ENCODE assay signal across 8 cellular contexts in genomic region chr7:155297517-155298287, GRCh38. TPM values are rescaled to one million over a fixed set of nuclear protein-coding genes. Genes with fewer than 3 reads are reported as not detected.
DNase-seq lines count a peak whose midpoint lies in the region; ATAC-seq, FAIRE-seq and TF ChIP-seq lines count a peak whose summit lies in the region.

INSIG1 (plus strand) TSS chr7:155297878; CDS start chr7:155298286, 408 bp downstream.

- H3K27ac ChIP-seq in adipose tissue (ENCODE audit: low read depth, low read length) = peak within 1 kb of the TSS; percentile 64
- H3K27ac ChIP-seq in heart left ventricle = peak within 1 kb of the TSS; percentile 60 to 98 (median 92)
- peak within 1 kb of the TSS; percentile 90 for H3K27ac ChIP-seq in psoas muscle
- H3K27ac ChIP-seq in urinary bladder (ENCODE audit: low read depth) = peak within 1 kb of the TSS; percentile 86

- 1% methylated on average over 53 to 111 of the region's 111 CpGs for WGBS in adipose tissue, 3 donors
- WGBS in heart left ventricle, 4 donors = 0 to 1% (median 0%) methylated on average over 1 to 111 of the region's 111 CpGs
- WGBS in psoas muscle, 3 donors = 0 to 1% (median 0%) methylated on average over 44 to 111 of the region's 111 CpGs
- under 1% methylated on average over 110 of the region's 111 CpGs for WGBS in urinary bladder

- peak within 1 kb of the TSS; percentile 96 to 99 for H3K27ac Mint-ChIP-seq in T-cell

- ATAC-seq in HG02759 (IDR thresholded peaks at IDR 0.05; ENCODE audit: unreplicated experiment) = peak; percentile 64
- ATAC-seq in T-cell (replicated peaks in 1 of 4) = peak; percentile 54 to 62 (median 59)
- ATAC-seq in heart left ventricle = peak; percentile 89 to 94 (median 92)
- peak; percentile 89 to 94 (median 93) for ATAC-seq in psoas muscle

- H3K36me3 ChIP-seq in heart left ventricle = peaks cover 0 to 18% (median 8%) of the 10 kb centered on the region in 9 donors
- peaks cover 0 to 4% of the 10 kb centered on the region in 2 donors for H3K36me3 ChIP-seq in psoas muscle (ENCODE audit: insufficient read depth in 1 of 2, low read depth in 1 of 2)
- no peaks in the 10 kb centered on the region for H3K36me3 ChIP-seq in urinary bladder (ENCODE audit: insufficient read depth)

- TF ChIP-seq CTCF in heart left ventricle (IDR thresholded peaks at IDR 0.05) (no peak), psoas muscle (IDR thresholded peaks at IDR 0.05) (no peak)

- TF ChIP-seq POLR2A in GM12891 (IDR thresholded peaks at IDR 0.05; ENCODE audit: low read depth, low read length) = 0 out of 2 replicates have a peak, but pooled peaks have one; percentile 54
- peak; percentile 74 to 98 for TF ChIP-seq POLR2A in heart left ventricle (IDR thresholded peaks at IDR 0.05)

- peak within 1 kb of the TSS; percentile 89 to 91 (median 90) for H3K4me3 Mint-ChIP-seq in T-cell

- intact Hi-C loops in heart left ventricle (cut with DNase I) (loop anchor here in 9 of 10 donors (1.0 to 10.0 kb wide), 12 partner anchors 39 to 370 kb away; partner anchors contain the start of gene PAXIP1 (in 2 of the 9)), psoas muscle (cut with DNase I) (loop anchor here in 1 of 2 donors (2.0 to 5.0 kb wide), 3 partner anchors 41 to 295 kb away; partner anchors contain the start of gene PAXIP1)

- H3K27me3 Mint-ChIP-seq in T-cell = no peaks in the 10 kb centered on the region

- POLR2A ChIA-PET in T-cell (lab: Charles Lee) = interaction anchor here (1.0 to 4.1 kb wide), 3 partner anchors 35 to 93 kb away, joined by 3 to 41 read pairs (median 4); no protein-coding TSS in a partner anchor

- no peaks in the 10 kb centered on the region for H3K9me3 Mint-ChIP-seq in T-cell

- peaks cover 15% of the 10 kb centered on the region for H3K36me3 Mint-ChIP-seq in T-cell

- peaks cover 40 to 52% (median 40%) of the 10 kb centered on the region in 3 donors for H3K4me1 Mint-ChIP-seq in T-cell

- H3K27me3 ChIP-seq in heart left ventricle (no peaks in the 10 kb centered on the region), psoas muscle (ENCODE audit: insufficient read depth in 3 of 3, low read length in 2 of 3) (no peaks in the 10 kb centered on the region)

- CTCF ChIA-PET in T-cell (lab: Charles Lee) = interaction anchor here (1.5 to 4.8 kb wide), 5 partner anchors 47 to 370 kb away, joined by 5 to 33 read pairs (median 11); no protein-coding TSS in a partner anchor

- DNase-seq in GM12891 (ENCODE audit: insufficient read length, low spot score) (peak; percentile 95), NCI-H1417 (lab: John Stamatoyannopoulos, UW) (peak; percentile 95 to 98 (median 96)), T-cell (peak; percentile 69 to 93 (median 81)), heart left ventricle (peak; percentile 91 to 96 (median 94)), psoas muscle (peak; percentile 93 to 95)

- peak; percentile 99 for FAIRE-seq in GM12891 (lab: Jason Lieb, UNC)

- peaks cover 0 to 50% (median 25%) of the 10 kb centered on the region in 12 donors for H3K4me1 ChIP-seq in heart left ventricle
- peaks cover 14% of the 10 kb centered on the region for H3K4me1 ChIP-seq in psoas muscle
- no peaks in the 10 kb centered on the region for H3K4me1 ChIP-seq in urinary bladder (ENCODE audit: insufficient read depth)

- H3K4me3 ChIP-seq in heart left ventricle = peak within 1 kb of the TSS; percentile 46 to 97 (median 90)
- peak within 1 kb of the TSS; percentile 78 for H3K4me3 ChIP-seq in psoas muscle
- peak within 1 kb of the TSS; percentile 87 for H3K4me3 ChIP-seq in urinary bladder (ENCODE audit: low read depth, low read length)

- H3K9me3 ChIP-seq in heart left ventricle (no peaks in the 10 kb centered on the region), psoas muscle (no peaks in the 10 kb centered on the region)

TF ChIP-seq in GM12891, 5 proteins besides CTCF, POLR2A, EP300 and RAD21:
- TF ChIP-seq TAF1 (IDR thresholded peaks at IDR 0.05; ENCODE audit: low read depth, low read length) (no peak), PAX5 (IDR thresholded peaks at IDR 0.05; ENCODE audit: insufficient read depth, low read length, severe bottlenecking) (peak; percentile 51), POLR2AphosphoS5 (IDR thresholded peaks at IDR 0.05; ENCODE audit: low read depth, low read length) (peak; percentile 14; the same call in 1 of the 2 replicates)

RNA-seq across cellular contexts. Expression of gene INSIG1, which starts in this region (rescaled TPM):
- 53.3 TPM for polyA plus RNA-seq in GM12891 (2012; ENCODE audit: low read depth, missing spikeins)
- total RNA-seq in T-cell (10 to 100 TPM; 38.0 to 47.3 (median 42.4) TPM), heart left ventricle (10 to 100 TPM in 7 of 9 donors, 1 to 10 TPM in 2; 7.9 to 24.5 (median 13.3) TPM), psoas muscle (10 to 100 TPM in 1 of 4 donors, 1 to 10 TPM in 3; 4.0 to 11.1 (median 6.6) TPM), urinary bladder (72.2 TPM)
- polyA plus RNA-seq in adipose tissue (100 to 1,000 TPM in 1 of 3 donors, 10 to 100 TPM in 2; 50.2 to 185 (median 61.0) TPM), heart left ventricle (10 to 100 TPM in 1 of 2 donors, 1 to 10 TPM in 1; 5.2 to 22.3 TPM), psoas muscle (10 to 100 TPM in 1 of 3 donors, 1 to 10 TPM in 2; 5.3 to 20.0 (median 9.5) TPM), urinary bladder (38.1 TPM)

Comparison
In these comparisons a context has a peak if more than half of its experiments do, and no peak if none do; other contexts are left out.
1. Peak in every context shown above with its lines: DNase-seq, ATAC-seq, H3K4me3 ChIP-seq and H3K27ac ChIP-seq.